1 cellular context compared by ENCODE assay signal in the genomic region with DNA sequence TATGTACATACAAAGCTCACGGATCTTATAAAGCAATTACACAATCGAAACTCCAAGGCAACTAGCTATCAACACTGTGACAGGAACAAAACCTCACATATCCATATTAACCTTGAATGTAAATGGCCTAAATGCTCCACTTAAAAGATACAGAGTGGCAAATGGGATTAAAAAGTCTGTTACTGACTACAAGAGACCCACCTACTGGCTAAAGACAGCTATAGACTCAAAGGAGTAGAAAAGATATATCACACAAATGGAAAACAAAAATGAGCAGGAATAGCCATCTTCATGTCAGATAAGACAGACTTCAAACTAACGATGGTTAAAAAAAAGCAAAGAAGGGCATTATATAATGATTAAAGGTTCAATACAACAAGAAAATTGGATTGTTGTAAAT.
TF ChIP-seq lines count a peak whose summit lies in the region.

No MANE protein-coding gene starts in this region.

TF ChIP-seq in HCT116, 20 proteins besides CTCF, POLR2A, EP300 and RAD21 (continued from another document):
- no peak for TF ChIP-seq REST (IDR thresholded peaks at IDR 0.05; ENCODE audit: low read depth)
- no peak for TF ChIP-seq CBX3 (IDR thresholded peaks at IDR 0.05; ENCODE audit: low read depth)
- TF ChIP-seq ZNF274 (IDR thresholded peaks at IDR 0.05; ENCODE audit: low read depth, low read length), result no peak
- TF ChIP-seq YY1 (IDR thresholded peaks at IDR 0.05; ENCODE audit: extremely low read depth, insufficient replicate concordance, low read depth, low read length), result no peak
- TF ChIP-seq EZH2phosphoT487 (IDR thresholded peaks at IDR 0.05; ENCODE audit: borderline replicate concordance), result no peak
